In the genomic region with DNA sequence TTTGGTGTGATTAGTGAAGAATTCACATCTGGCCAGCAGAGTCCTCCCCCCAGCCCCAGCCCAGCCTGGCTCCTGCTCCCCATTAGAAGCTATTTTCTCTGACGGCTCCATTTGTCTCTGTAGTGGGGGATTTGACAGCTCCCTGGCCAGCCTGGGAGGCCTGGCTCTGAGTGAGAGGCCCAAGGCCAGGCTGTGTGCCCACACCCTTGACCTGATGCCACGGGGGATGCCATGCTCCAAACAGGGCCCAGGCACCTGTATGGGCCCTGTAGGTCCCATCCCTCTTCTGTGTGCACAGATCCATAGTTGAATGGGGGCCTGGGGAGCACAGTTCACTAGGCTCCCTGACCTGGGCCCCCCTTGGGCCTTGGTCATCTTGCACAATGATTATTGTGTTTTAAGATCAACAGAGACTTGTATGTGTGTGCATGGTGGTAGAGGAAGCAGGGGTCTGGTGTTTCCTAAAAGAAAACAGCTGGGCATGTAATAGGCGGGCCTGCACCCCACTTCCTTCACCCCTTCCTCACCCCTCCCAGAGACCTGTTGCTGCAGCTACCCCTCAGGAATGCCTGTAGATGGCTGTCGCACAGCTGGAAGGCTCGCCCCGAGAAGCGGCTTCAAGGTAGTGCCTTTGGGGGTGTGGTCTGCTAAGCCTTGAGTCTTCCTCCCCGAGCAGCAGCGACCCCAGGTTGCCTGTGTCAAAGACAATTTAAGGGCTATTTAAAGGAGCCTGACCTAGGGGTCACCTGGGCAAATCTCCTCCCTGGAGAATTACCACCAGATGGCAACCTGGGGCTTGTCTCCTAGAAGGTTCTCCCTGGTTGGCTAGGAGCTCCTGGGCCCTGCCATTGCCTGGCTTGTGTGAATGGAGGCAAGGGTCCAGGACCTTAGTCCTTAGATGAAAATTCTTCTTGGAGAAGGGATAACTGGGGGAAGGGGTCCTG, we compare ENCODE assay signal across 13 cellular contexts. TPM values are rescaled to one million over a fixed set of nuclear protein-coding genes. Genes with fewer than 3 reads are reported as not detected.
DNase-seq lines count a peak whose midpoint lies in the region; ATAC-seq and TF ChIP-seq lines count a peak whose summit lies in the region.
"Had no signal": no experiment of that assay in that cellular context is flagged by ENCODE, and none has a peak within 500 bp of the region (broad histone marks: within the 10 kb centered on the region; RNA-seq: fewer than 3 reads in every experiment).

No MANE protein-coding gene starts in this region.

- H3K4me1 ChIP-seq in right lobe of liver (no peaks in the 10 kb centered on the region), colonic mucosa (no peaks in the 10 kb centered on the region), psoas muscle (no peaks in the 10 kb centered on the region)

- no peaks in the 10 kb centered on the region for H3K9me3 ChIP-seq in right lobe of liver
- H3K9me3 ChIP-seq in colonic mucosa, result no peaks in the 10 kb centered on the region
- no peaks in the 10 kb centered on the region for H3K9me3 ChIP-seq in psoas muscle
- H3K9me3 ChIP-seq: neutrophil, tibial nerve had no signal

- H3K27ac ChIP-seq in right lobe of liver, result no peak overlapping the region
- H3K27ac ChIP-seq in colonic mucosa, result no peak overlapping the region
- H3K27ac ChIP-seq in psoas muscle, result no peak overlapping the region
- H3K27ac ChIP-seq: neutrophil, tibial nerve had no signal

- peak; percentile 62 for DNase-seq in DMS 273 (lab: John Stamatoyannopoulos, UW; ENCODE audit: unreplicated experiment)
- DNase-seq in DMS 273 treated with DMSO at 0.1 percent for 48 hours (lab: John Stamatoyannopoulos, UW), result no peak
- peak; percentile 55 for DNase-seq in M059J (ENCODE audit: low read depth)
- DNase-seq in astrocyte of the cerebellum (ENCODE audit: low read depth), result no peak
- DNase-seq in right lobe of liver, result no peak
- no peak for DNase-seq in colonic mucosa
- DNase-seq in psoas muscle, result no peak
- DNase-seq in stimulated activated CD4-positive, alpha-beta T cell treated with anti-CD3 and anti-CD28 coated beads, Interleukin-1b, Interleukin-23, amount 100 ng/mL, for 48 hours, result no peak
- DNase-seq: activated T-cell treated with anti-CD3 and anti-CD28 coated beads, Interleukin-2, amount 50 U/mL, for 4 hours; T-helper 17 cell had no signal

- TF ChIP-seq CTCF in astrocyte of the cerebellum (IDR thresholded peaks at IDR 0.05; ENCODE audit: low read depth, low read length, missing control alignments) (peak; percentile 18), right lobe of liver (IDR thresholded peaks at IDR 0.05) (peak in 3 of 4 donors; percentile 7 to 26 (median 16)), colonic mucosa (IDR thresholded peaks at IDR 0.05) (no peak), psoas muscle (IDR thresholded peaks at IDR 0.05) (no peak)

- no peak overlapping the region for H3K9ac ChIP-seq in colonic mucosa (ENCODE audit: low read depth in 2 of 2, low read length in 2 of 2)

- WGBS in right lobe of liver (ENCODE audit: insufficient coverage, low coverage, low lambda C conversion rate, missing lambda C conversion rate), result 87% methylated on average over 3 of the region's 9 CpGs
- 75 to 83% (median 78%) methylated on average over 9 of the region's 9 CpGs for WGBS in psoas muscle, 3 donors

- H3K36me3 ChIP-seq in right lobe of liver, result no peaks in the 10 kb centered on the region
- no peaks in the 10 kb centered on the region for H3K36me3 ChIP-seq in colonic mucosa
- no peaks in the 10 kb centered on the region for H3K36me3 ChIP-seq in psoas muscle (ENCODE audit: insufficient read depth in 1 of 2, low read depth in 1 of 2)
- H3K36me3 ChIP-seq: neutrophil, tibial nerve had no signal

- H3K27me3 ChIP-seq in right lobe of liver (peaks cover 0 to 14% of the 10 kb centered on the region in 2 donors), colonic mucosa (peaks cover 16% of the 10 kb centered on the region), psoas muscle (ENCODE audit: insufficient read depth in 3 of 3, low read length in 2 of 3) (peaks cover 0 to 29% (median 15%) of the 10 kb centered on the region in 3 donors)

- no peak for TF ChIP-seq POLR2A in right lobe of liver (IDR thresholded peaks at IDR 0.05)

- in situ Hi-C loops in astrocyte of the cerebellum (cut with HindIII; ENCODE audit: low sequenced_read_pairs), result no loop called here

- intact Hi-C loops in right lobe of liver (cut with DNase I), result no loop called here
- intact Hi-C loops in colonic mucosa (cut with DNase I), result no loop called here
- intact Hi-C loops in psoas muscle (cut with DNase I), result no loop called here

- H3K4me3 ChIP-seq in astrocyte of the cerebellum (ENCODE audit: low read depth, low read length) (no peak overlapping the region), right lobe of liver (no peak overlapping the region), colonic mucosa (no peak overlapping the region), psoas muscle (no peak overlapping the region)
- H3K4me3 ChIP-seq: tibial nerve had no signal

- ATAC-seq in right lobe of liver (peak in 3 of 4 donors; percentile 18 to 69 (median 43)), psoas muscle (no peak)
- ATAC-seq: activated T-cell treated with anti-CD3 and anti-CD28 coated beads, Interleukin-2, amount 50 U/mL, for 4 hours; T-helper 17 cell had no signal

RNA-seq across cellular contexts. Expression of gene TAC4, which starts 51.0 kb away (rescaled TPM):
- not detected in 2 replicates for total RNA-seq in M059J (2014; rRNA removed; shearing (Covaris generic))
- not detected for total RNA-seq in right lobe of liver
- not detected for total RNA-seq in colonic mucosa
- not detected for total RNA-seq in psoas muscle
- polyA plus RNA-seq in psoas muscle, result not detected
- total RNA-seq: activated T-cell treated with anti-CD3 and anti-CD28 coated beads, Interleukin-2, amount 50 U/mL, for 4 hours; cerebellum; T-helper 17 cell; tibial nerve had no signal

Comparison
In these comparisons a context has a peak if more than half of its experiments do, and no peak if none do; other contexts are left out.
1. DNase-seq: peak in DMS 273 (single experiment) and M059J (single experiment); none in DMS 273 treated with DMSO at 0.1 percent for 48 hours (single experiment), astrocyte of the cerebellum (single experiment), right lobe of liver (0 of 3), colonic mucosa (single experiment), psoas muscle (0 of 2) and stimulated activated CD4-positive, alpha-beta T cell treated with anti-CD3 and anti-CD28 coated beads, Interleukin-1b, Interleukin-23, amount 100 ng/mL, for 48 hours (single experiment).
2. CTCF ChIP-seq: peak in astrocyte of the cerebellum (single experiment) and right lobe of liver (3 of 4); none in colonic mucosa (single experiment) and psoas muscle (single experiment).
3. ATAC-seq: peak in right lobe of liver (3 of 4); none in psoas muscle (0 of 4).